ENCODE assay signal across 2 cellular contexts in genomic region chr12:92304335-92305066, GRCh38.
TF ChIP-seq lines count a peak whose summit lies in the region.

No MANE protein-coding gene starts in this region.

TF ChIP-seq in SK-N-SH, 30 proteins besides CTCF, POLR2A, EP300 and RAD21 (continued from another document):
- TF ChIP-seq, protein P1, sequence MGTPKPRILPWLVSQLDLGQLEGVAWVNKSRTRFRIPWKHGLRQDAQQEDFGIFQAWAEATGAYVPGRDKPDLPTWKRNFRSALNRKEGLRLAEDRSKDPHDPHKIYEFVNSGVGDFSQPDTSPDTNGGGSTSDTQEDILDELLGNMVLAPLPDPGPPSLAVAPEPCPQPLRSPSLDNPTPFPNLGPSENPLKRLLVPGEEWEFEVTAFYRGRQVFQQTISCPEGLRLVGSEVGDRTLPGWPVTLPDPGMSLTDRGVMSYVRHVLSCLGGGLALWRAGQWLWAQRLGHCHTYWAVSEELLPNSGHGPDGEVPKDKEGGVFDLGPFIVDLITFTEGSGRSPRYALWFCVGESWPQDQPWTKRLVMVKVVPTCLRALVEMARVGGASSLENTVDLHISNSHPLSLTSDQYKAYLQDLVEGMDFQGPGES (IDR thresholded peaks at IDR 0.05; ENCODE audit: low read depth, low read length), result no peak
- TF ChIP-seq MEF2A (IDR thresholded peaks at IDR 0.05; ENCODE audit: borderline replicate concordance, low read depth) (no peak), RCOR1 (IDR thresholded peaks at IDR 0.05; ENCODE audit: low read length) (no peak), POLR2AphosphoS5 (IDR thresholded peaks at IDR 0.05; ENCODE audit: low read depth, low read length) (no peak), MXI1 (IDR thresholded peaks at IDR 0.05; ENCODE audit: low read depth, low read length) (no peak), PBX3 (IDR thresholded peaks at IDR 0.05) (no peak), REST (IDR thresholded peaks at IDR 0.05; ENCODE audit: low read depth, low read length) (no peak), NRF1 (IDR thresholded peaks at IDR 0.05; ENCODE audit: low read depth, low read length) (no peak)

TF ChIP-seq in SK-N-SH treated with all-trans-retinoic acid at 6 μM for 48 hours, 23 proteins besides CTCF, POLR2A, EP300 and RAD21 (continued from another document):
- TF ChIP-seq, protein P2, sequence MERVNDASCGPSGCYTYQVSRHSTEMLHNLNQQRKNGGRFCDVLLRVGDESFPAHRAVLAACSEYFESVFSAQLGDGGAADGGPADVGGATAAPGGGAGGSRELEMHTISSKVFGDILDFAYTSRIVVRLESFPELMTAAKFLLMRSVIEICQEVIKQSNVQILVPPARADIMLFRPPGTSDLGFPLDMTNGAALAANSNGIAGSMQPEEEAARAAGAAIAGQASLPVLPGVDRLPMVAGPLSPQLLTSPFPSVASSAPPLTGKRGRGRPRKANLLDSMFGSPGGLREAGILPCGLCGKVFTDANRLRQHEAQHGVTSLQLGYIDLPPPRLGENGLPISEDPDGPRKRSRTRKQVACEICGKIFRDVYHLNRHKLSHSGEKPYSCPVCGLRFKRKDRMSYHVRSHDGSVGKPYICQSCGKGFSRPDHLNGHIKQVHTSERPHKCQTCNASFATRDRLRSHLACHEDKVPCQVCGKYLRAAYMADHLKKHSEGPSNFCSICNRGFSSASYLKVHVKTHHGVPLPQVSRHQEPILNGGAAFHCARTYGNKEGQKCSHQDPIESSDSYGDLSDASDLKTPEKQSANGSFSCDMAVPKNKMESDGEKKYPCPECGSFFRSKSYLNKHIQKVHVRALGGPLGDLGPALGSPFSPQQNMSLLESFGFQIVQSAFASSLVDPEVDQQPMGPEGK (CRISPR knock-in tag; IDR thresholded peaks at IDR 0.05; ENCODE audit: borderline replicate concordance), result no peak
- TF ChIP-seq RARB (CRISPR knock-in tag; IDR thresholded peaks at IDR 0.05) (no peak), ZFP30 (CRISPR knock-in tag; IDR thresholded peaks at IDR 0.05) (no peak), CSDC2 (CRISPR knock-in tag; IDR thresholded peaks at IDR 0.05) (no peak), ARNTL (CRISPR knock-in tag; IDR thresholded peaks at IDR 0.05; ENCODE audit: borderline replicate concordance, low read depth) (no peak), ZFP3 (CRISPR knock-in tag; IDR thresholded peaks at IDR 0.05) (no peak), PPARA (CRISPR knock-in tag; IDR thresholded peaks at IDR 0.05; ENCODE audit: borderline replicate concordance) (no peak), OSR1 (CRISPR knock-in tag; IDR thresholded peaks at IDR 0.05) (no peak), TCF4 (CRISPR knock-in tag; IDR thresholded peaks at IDR 0.05; ENCODE audit: borderline replicate concordance) (no peak), CREB5 (CRISPR knock-in tag; IDR thresholded peaks at IDR 0.05; ENCODE audit: low read depth) (no peak), ZC3H10 (CRISPR knock-in tag; IDR thresholded peaks at IDR 0.05) (no peak)
- TF ChIP-seq, protein P3, sequence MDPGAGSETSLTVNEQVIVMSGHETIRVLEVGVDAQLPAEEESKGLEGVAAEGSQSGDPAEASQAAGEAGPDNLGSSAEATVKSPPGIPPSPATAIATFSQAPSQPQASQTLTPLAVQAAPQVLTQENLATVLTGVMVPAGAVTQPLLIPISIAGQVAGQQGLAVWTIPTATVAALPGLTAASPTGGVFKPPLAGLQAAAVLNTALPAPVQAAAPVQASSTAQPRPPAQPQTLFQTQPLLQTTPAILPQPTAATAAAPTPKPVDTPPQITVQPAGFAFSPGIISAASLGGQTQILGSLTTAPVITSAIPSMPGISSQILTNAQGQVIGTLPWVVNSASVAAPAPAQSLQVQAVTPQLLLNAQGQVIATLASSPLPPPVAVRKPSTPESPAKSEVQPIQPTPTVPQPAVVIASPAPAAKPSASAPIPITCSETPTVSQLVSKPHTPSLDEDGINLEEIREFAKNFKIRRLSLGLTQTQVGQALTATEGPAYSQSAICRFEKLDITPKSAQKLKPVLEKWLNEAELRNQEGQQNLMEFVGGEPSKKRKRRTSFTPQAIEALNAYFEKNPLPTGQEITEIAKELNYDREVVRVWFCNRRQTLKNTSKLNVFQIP (CRISPR knock-in tag; IDR thresholded peaks at IDR 0.05; ENCODE audit: borderline replicate concordance, low read depth), result no peak
